16 cellular contexts compared by ENCODE assay signal in the genomic region with DNA sequence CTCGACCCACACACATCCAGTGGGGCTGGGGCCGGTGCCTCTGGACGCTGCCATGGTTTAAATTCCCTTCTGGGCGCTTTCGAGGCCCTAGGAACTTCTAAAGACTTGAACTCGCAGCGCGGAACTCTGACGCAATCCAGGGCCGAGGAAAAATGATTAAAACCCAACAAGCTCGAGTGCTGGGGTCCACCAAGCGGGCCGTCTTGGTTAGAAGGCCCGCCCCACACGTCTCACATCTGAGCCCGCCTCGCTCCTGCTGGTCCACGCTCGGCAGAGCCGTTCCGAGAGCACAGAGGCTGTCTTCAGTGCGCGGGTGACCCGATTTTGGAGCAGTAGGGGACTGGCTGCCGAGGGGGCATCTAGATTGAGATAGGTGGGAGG. TPM values are rescaled to one million over a fixed set of nuclear protein-coding genes. Genes with fewer than 3 reads are reported as not detected.
A peak's percentile ranks its signal among the peaks of the same experiment; 100 is the strongest.
DNase-seq lines count a peak whose midpoint lies in the region; ATAC-seq and FAIRE-seq lines count a peak whose summit lies in the region.
"Had no signal": no experiment of that assay in that cellular context is flagged by ENCODE, and none has a peak within 500 bp of the region (broad histone marks: within the 10 kb centered on the region; RNA-seq: fewer than 3 reads in every experiment).

No MANE protein-coding gene starts in this region.

- H3K36me3 Mint-ChIP-seq in activated CD8-positive, alpha-beta T cell treated with anti-CD3 and anti-CD28 coated beads, Interleukin-2, amount 10 ng/mL, durations not matched to agents 7 days and 5 days (ENCODE audit: low read depth) = no peaks in the 10 kb centered on the region
- H3K36me3 Mint-ChIP-seq: naive B cell had no signal

- no peaks in the 10 kb centered on the region for H3K9me3 Mint-ChIP-seq in activated CD8-positive, alpha-beta T cell treated with anti-CD3 and anti-CD28 coated beads, Interleukin-2, amount 10 ng/mL, durations not matched to agents 7 days and 5 days (ENCODE audit: insufficient read depth)
- H3K9me3 Mint-ChIP-seq: naive B cell had no signal

- H3K9ac ChIP-seq in ES-I3 (ENCODE audit: low read depth, low read length) (peak overlapping the region; percentile 55), rectal smooth muscle tissue (ENCODE audit: low read length) (no peak overlapping the region)
- H3K9ac ChIP-seq: KMS-11 had no signal

- ATAC-seq in activated CD8-positive, alpha-beta T cell treated with anti-CD3 and anti-CD28 coated beads, Interleukin-2, amount 10 ng/mL, durations not matched to agents 7 days and 5 days = no peak
- no peak for ATAC-seq in GM19455 (IDR thresholded peaks at IDR 0.05; ENCODE audit: unreplicated experiment)

- no peak overlapping the region for H3K27ac ChIP-seq in iPS DF 6.9 (ENCODE audit: low read length)
- H3K27ac ChIP-seq in rectal smooth muscle tissue (ENCODE audit: low read depth, low read length) = no peak overlapping the region
- H3K27ac ChIP-seq: KMS-11 had no signal

- H3K27me3 ChIP-seq in iPS DF 6.9 (ENCODE audit: control insufficient read depth, insufficient read depth, low read length) (peaks cover 25% of the 10 kb centered on the region), rectal smooth muscle tissue (ENCODE audit: control insufficient read depth, insufficient read depth, low read length) (peaks cover 3% of the 10 kb centered on the region)

- peak overlapping the region; percentile 44; the same call in 1 of the 2 replicates for H3K4me3 ChIP-seq in iPS DF 6.9 (ENCODE audit: low read length)
- H3K4me3 ChIP-seq in rectal smooth muscle tissue (ENCODE audit: low read length) = peak overlapping the region; percentile 43

- no peak for FAIRE-seq in HTR-8/SVneo (lab: Jason Lieb, UNC)
- FAIRE-seq: bronchial epithelial cell, frontal cortex, urothelium cell line had no signal

- H3K4me1 ChIP-seq in ES-I3 (ENCODE audit: insufficient read depth, low read length) = peaks cover 16% of the 10 kb centered on the region
- H3K4me1 ChIP-seq in iPS DF 6.9 (ENCODE audit: control insufficient read depth, insufficient read depth, low read length) = peaks cover 1% of the 10 kb centered on the region; the same call in 1 of the 2 replicates
- H3K4me1 ChIP-seq in rectal smooth muscle tissue (ENCODE audit: control insufficient read depth, insufficient read depth, low read length) = no peaks in the 10 kb centered on the region

- CTCF ChIA-PET in activated CD8-positive, alpha-beta T cell treated with anti-CD3 and anti-CD28 coated beads, Interleukin-2, amount 10 ng/mL, durations not matched to agents 7 days and 5 days (lab: Charles Lee) = interaction anchor here (0.8 kb wide), 1 partner anchor 33 kb away, joined by 3 read pairs; no protein-coding TSS in a partner anchor

- no peaks in the 10 kb centered on the region for H3K9me3 ChIP-seq in ES-I3 (ENCODE audit: control insufficient read depth, insufficient read depth, low read length)
- no peaks in the 10 kb centered on the region for H3K9me3 ChIP-seq in iPS DF 6.9 (ENCODE audit: control insufficient read depth, insufficient read depth, low read length)

- peaks cover 15% of the 10 kb centered on the region for H3K4me1 Mint-ChIP-seq in activated CD8-positive, alpha-beta T cell treated with anti-CD3 and anti-CD28 coated beads, Interleukin-2, amount 10 ng/mL, durations not matched to agents 7 days and 5 days (ENCODE audit: low read depth)

- peak overlapping the region; percentile 6 for H3K4me3 Mint-ChIP-seq in activated CD8-positive, alpha-beta T cell treated with anti-CD3 and anti-CD28 coated beads, Interleukin-2, amount 10 ng/mL, durations not matched to agents 7 days and 5 days

- DNase-seq in activated CD8-positive, alpha-beta T cell treated with anti-CD3 and anti-CD28 coated beads, Interleukin-2, amount 10 ng/mL, durations not matched to agents 7 days and 5 days = no peak
- no peak for DNase-seq in iPS DF 6.9 (ENCODE audit: low read depth, low spot score)
- no peak for DNase-seq in HTR-8/SVneo (ENCODE audit: insufficient read length, low spot score)
- DNase-seq in activated CD4-positive, alpha-beta T cell treated with anti-CD3 and anti-CD28 coated beads, Interleukin-2, amount 50 U/mL, for 4 hours = no peak
- DNase-seq in KG1 (lab: John Stamatoyannopoulos, UW) = no peak
- DNase-seq: DMS 273 treated with DMSO at 0.1 percent for 48 hours, naive B cell, NCI-H345 had no signal

- H3K36me3 ChIP-seq in ES-I3 (ENCODE audit: insufficient read depth, low read length) = no peaks in the 10 kb centered on the region
- no peaks in the 10 kb centered on the region for H3K36me3 ChIP-seq in iPS DF 6.9 (ENCODE audit: control insufficient read depth, insufficient read depth, low read length)
- no peaks in the 10 kb centered on the region for H3K36me3 ChIP-seq in rectal smooth muscle tissue (ENCODE audit: control insufficient read depth, insufficient read depth, low read length)

- WGBS in iPS DF 6.9 (ENCODE audit: insufficient coverage, insufficient read length) = no CpG with 5 or more reads among the region's 25 CpGs

- H3K27ac Mint-ChIP-seq in activated CD8-positive, alpha-beta T cell treated with anti-CD3 and anti-CD28 coated beads, Interleukin-2, amount 10 ng/mL, durations not matched to agents 7 days and 5 days = no peak overlapping the region
- H3K27ac Mint-ChIP-seq: naive B cell had no signal

- POLR2A ChIA-PET in activated CD8-positive, alpha-beta T cell treated with anti-CD3 and anti-CD28 coated beads, Interleukin-2, amount 10 ng/mL, durations not matched to agents 7 days and 5 days (lab: Charles Lee) = no interaction called here

- H3K27me3 Mint-ChIP-seq in activated CD8-positive, alpha-beta T cell treated with anti-CD3 and anti-CD28 coated beads, Interleukin-2, amount 10 ng/mL, durations not matched to agents 7 days and 5 days (ENCODE audit: low read depth) = peaks cover 62% of the 10 kb centered on the region

RNA-seq across cellular contexts. Expression of a gene that starts 1.5 kb away (rescaled TPM):
- under 1 TPM; 0.29 to 0.34 TPM for total RNA-seq in activated CD8-positive, alpha-beta T cell treated with anti-CD3 and anti-CD28 coated beads, Interleukin-2, amount 10 ng/mL, durations not matched to agents 7 days and 5 days
- total RNA-seq: bronchial epithelial cell, SK-MEL-5 had no signal
